1 cellular context compared by ENCODE assay signal in genomic region chr2:173962583-173963110, GRCh38.
A peak's percentile ranks its signal among the peaks of the same experiment; 100 is the strongest.
TF ChIP-seq lines count a peak whose summit lies in the region.

No MANE protein-coding gene starts in this region.

TF ChIP-seq in K562, 482 proteins besides CTCF, POLR2A, EP300 and RAD21 (continued from another document and continues in another):
- TF ChIP-seq CTCFL (IDR thresholded peaks at IDR 0.05; ENCODE audit: borderline replicate concordance, insufficient read depth, low read depth, low read length, poor library complexity, severe bottlenecking) (no peak), SIRT6 (IDR thresholded peaks at IDR 0.05; ENCODE audit: low read depth, low read length) (no peak), ELF4 (CRISPR knock-in tag; IDR thresholded peaks at IDR 0.05) (no peak), CBX2 (IDR thresholded peaks at IDR 0.05; ENCODE audit: insufficient read depth, low read length, poor library complexity, severe bottlenecking) (no peak), GTF2E2 (tag; IDR thresholded peaks at IDR 0.05) (peak; percentile 37; the same call in 1 of the 2 replicates), LEF1 (IDR thresholded peaks at IDR 0.05) (no peak), ZNF407 (IDR thresholded peaks at IDR 0.05; ENCODE audit: low read depth) (no peak), ZNF592 (IDR thresholded peaks at IDR 0.05) (no peak), ZBTB40 (IDR thresholded peaks at IDR 0.05) (peak; percentile 29; the same call in 1 of the 2 replicates), ZBTB40 (CRISPR knock-in tag; IDR thresholded peaks at IDR 0.05) (no peak), ZNF184 (CRISPR knock-in tag; IDR thresholded peaks at IDR 0.05) (no peak), POLR2B (IDR thresholded peaks at IDR 0.05; ENCODE audit: low read depth, partially characterized antibody) (no peak), FOXJ3 (CRISPR knock-in tag; IDR thresholded peaks at IDR 0.05) (no peak), ZNF551 (CRISPR knock-in tag; IDR thresholded peaks at IDR 0.05) (no peak), MIER1 (IDR thresholded peaks at IDR 0.05; ENCODE audit: low read depth) (no peak), BCLAF1 (IDR thresholded peaks at IDR 0.05; ENCODE audit: borderline replicate concordance in 1 of 2, control insufficient read depth in 1 of 2, low read depth in 2 of 2, low read length in 1 of 2) (no peak), TAL1 (IDR thresholded peaks at IDR 0.05) (no peak), MXD1 (CRISPR knock-in tag; IDR thresholded peaks at IDR 0.05; ENCODE audit: borderline replicate concordance, poor library complexity, severe bottlenecking) (no peak), HSF4 (CRISPR knock-in tag; IDR thresholded peaks at IDR 0.05; ENCODE audit: borderline replicate concordance) (no peak), SPI1 (IDR thresholded peaks at IDR 0.05; ENCODE audit: borderline replicate concordance, low read depth, low read length) (no peak), ZNF639 (CRISPR knock-in tag; conservative IDR thresholded peaks at IDR 0.05 in 1 of 2, IDR thresholded peaks at IDR 0.05 in 1 of 2) (no peak)
